In genomic region chr18:62442391-62442790, GRCh38 we compare ENCODE assay signal across 25 cellular contexts.
"Had no signal": no experiment of that assay in that cellular context is flagged by ENCODE, and none has a peak within 500 bp of the region (broad histone marks: within the 10 kb centered on the region; RNA-seq: fewer than 3 reads in every experiment).

No MANE protein-coding gene starts in this region.

- H3K36me3 ChIP-seq: colonic mucosa, esophagus squamous epithelium, gastrocnemius medialis, heart right ventricle, left lung, lower lobe of right lung had no signal

- ATAC-seq: esophagus mucosa, gastrocnemius medialis, heart right ventricle, left cardiac atrium, left lung, left ventricle myocardium superior, lower lobe of right lung, mucosa of descending colon had no signal

- H3K9me3 ChIP-seq: colonic mucosa, esophagus squamous epithelium, gastrocnemius medialis, left lung, lower lobe of right lung, mucosa of descending colon had no signal

- H3K27me3 ChIP-seq: colonic mucosa, gastrocnemius medialis, heart right ventricle, left lung had no signal

- H3K4me3 ChIP-seq: colonic mucosa, esophagus squamous epithelium, gastrocnemius medialis, heart right ventricle, left lung, lower lobe of right lung, mucosa of descending colon had no signal

- DNase-seq: colonic mucosa; cortex of kidney; effector CD4-positive, alpha-beta T cell; effector memory CD4-positive, alpha-beta T cell; erythroblast; esophagus squamous epithelium; foreskin fibroblast; foreskin melanocyte; gastrocnemius medialis; glutamatergic neuron; head of caudate nucleus; heart right ventricle; hippocampal formation; left cardiac atrium; left lung; left ventricle myocardium superior; lower lobe of right lung; mesenchymal stem cell; mucosa of descending colon; naive B cell had no signal

- H3K27ac ChIP-seq: colonic mucosa, epithelial cell of prostate, esophagus squamous epithelium, gastrocnemius medialis, heart right ventricle, left lung, lower lobe of right lung had no signal

- FAIRE-seq: endometrium, islet of Langerhans, keratinocyte had no signal
